ENCODE assay signal across 2 cellular contexts in the genomic region with DNA sequence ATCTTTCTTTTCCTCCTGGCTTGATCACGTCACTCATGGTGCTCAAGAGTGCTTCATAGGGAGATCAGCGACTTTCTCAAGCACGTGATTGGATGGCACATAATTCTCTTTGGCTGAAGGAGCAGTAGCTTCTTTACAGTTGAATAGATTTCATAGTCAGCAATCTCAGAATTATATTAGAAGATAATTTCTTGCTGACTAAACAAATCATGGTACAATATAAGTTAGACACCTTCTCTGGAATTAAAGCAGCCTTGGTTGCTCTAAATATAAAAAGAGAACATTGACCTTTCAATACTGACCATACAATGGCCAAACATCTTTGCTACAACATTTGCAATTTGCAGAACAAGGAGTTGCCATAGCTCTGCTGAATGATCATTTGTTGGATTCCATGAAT.
TF ChIP-seq lines count a peak whose summit lies in the region.

No MANE protein-coding gene starts in this region.

TF ChIP-seq in HepG2, 621 proteins besides CTCF, POLR2A, EP300 and RAD21:
- TF ChIP-seq MAFK (conservative IDR thresholded peaks at IDR 0.05 in 1 of 2, IDR thresholded peaks at IDR 0.05 in 1 of 2; ENCODE audit: low read length in 2 of 2) (peak; percentile 66 to 88; a peak in 3 of 4 replicates), ZNF598 (CRISPR knock-in tag; IDR thresholded peaks at IDR 0.05; ENCODE audit: borderline replicate concordance) (no peak), MAFF (IDR thresholded peaks at IDR 0.05; ENCODE audit: low read depth, low read length) (peak; percentile 83), NCOA5 (CRISPR knock-in tag; IDR thresholded peaks at IDR 0.05) (no peak)

TF ChIP-seq in IMR-90, 13 proteins besides CTCF, POLR2A, EP300 and RAD21:
- TF ChIP-seq, protein P1, sequence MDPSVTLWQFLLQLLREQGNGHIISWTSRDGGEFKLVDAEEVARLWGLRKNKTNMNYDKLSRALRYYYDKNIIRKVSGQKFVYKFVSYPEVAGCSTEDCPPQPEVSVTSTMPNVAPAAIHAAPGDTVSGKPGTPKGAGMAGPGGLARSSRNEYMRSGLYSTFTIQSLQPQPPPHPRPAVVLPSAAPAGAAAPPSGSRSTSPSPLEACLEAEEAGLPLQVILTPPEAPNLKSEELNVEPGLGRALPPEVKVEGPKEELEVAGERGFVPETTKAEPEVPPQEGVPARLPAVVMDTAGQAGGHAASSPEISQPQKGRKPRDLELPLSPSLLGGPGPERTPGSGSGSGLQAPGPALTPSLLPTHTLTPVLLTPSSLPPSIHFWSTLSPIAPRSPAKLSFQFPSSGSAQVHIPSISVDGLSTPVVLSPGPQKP (IDR thresholded peaks at IDR 0.05; ENCODE audit: borderline replicate concordance, low read depth, low read length) = no peak
- TF ChIP-seq MAFK (IDR thresholded peaks at IDR 0.05; ENCODE audit: low read depth, low read length) = peak; percentile 78
